Comparison of ENCODE assay signal across 12 cellular contexts in the genomic region with DNA sequence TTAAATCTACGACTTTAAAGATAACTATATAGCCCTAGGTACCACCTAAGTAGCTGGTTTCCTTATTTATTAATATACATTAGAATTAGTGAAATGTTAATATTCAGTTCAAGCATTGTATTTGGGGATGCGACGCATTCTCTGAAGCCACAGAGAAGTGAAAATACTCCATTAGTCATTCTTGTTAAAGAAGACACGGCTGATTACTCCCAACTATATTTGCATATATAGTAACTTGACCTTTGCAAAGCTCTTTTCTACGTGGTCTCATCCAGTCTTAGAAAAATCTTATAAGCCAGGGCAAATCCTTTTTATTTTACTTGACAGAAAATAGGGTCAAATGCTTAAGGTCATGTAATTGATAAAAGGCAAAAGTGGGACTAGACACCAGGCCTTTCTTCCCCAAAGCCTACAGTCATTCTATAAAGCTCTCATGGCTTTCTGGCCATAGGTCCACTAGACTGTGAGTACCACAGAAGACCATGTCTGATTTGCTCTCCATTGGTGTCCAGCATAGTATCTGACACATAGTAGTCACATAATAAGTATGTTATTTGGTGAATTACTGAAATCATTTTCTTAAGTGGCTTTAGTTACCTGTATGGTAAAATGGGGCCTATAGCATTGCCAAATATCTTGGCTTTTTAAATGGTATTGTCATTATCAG. TPM values are rescaled to one million over a fixed set of nuclear protein-coding genes. Genes with fewer than 3 reads are reported as not detected.
DNase-seq lines count a peak whose midpoint lies in the region; ATAC-seq and TF ChIP-seq lines count a peak whose summit lies in the region.
"Had no signal": no experiment of that assay in that cellular context is flagged by ENCODE, and none has a peak within 500 bp of the region (broad histone marks: within the 10 kb centered on the region; RNA-seq: fewer than 3 reads in every experiment).

No MANE protein-coding gene starts in this region.

- 0 out of 2 replicates have a peak overlapping the region, but pooled peaks have one; percentile 3 for H3K27ac ChIP-seq in SU-DHL-6 (ENCODE audit: low read depth, low read length)
- H3K27ac ChIP-seq in naive thymus-derived CD4-positive, alpha-beta T cell (ENCODE audit: low read depth, low read length) = no peak overlapping the region

- H3K79me2 ChIP-seq in SU-DHL-6 (ENCODE audit: insufficient read depth, low read length) = peaks cover 8% of the 10 kb centered on the region; the same call in 1 of the 2 replicates

- no peaks in the 10 kb centered on the region for H3K9me3 ChIP-seq in SU-DHL-6 (ENCODE audit: insufficient read depth, low read length)
- H3K9me3 ChIP-seq in naive thymus-derived CD4-positive, alpha-beta T cell (ENCODE audit: control insufficient read depth in 2 of 3, low read length in 3 of 3) = no peaks in the 10 kb centered on the region

- ATAC-seq in GM18517 (IDR thresholded peaks at IDR 0.05; ENCODE audit: unreplicated experiment) (peak; percentile 90), GM21381 (IDR thresholded peaks at IDR 0.05; ENCODE audit: unreplicated experiment) (peak; percentile 91), HG03060 (IDR thresholded peaks at IDR 0.05; ENCODE audit: low read depth, unreplicated experiment) (peak; percentile 50), left colon (no peak)
- ATAC-seq in naive thymus-derived CD4-positive, alpha-beta T cell = no peak
- ATAC-seq: HCT116, PC-3 had no signal

- no peaks in the 10 kb centered on the region for H3K36me3 ChIP-seq in SU-DHL-6 (ENCODE audit: low read length)
- peaks cover 0 to 4% (median 0%) of the 10 kb centered on the region in 3 experiments for H3K36me3 ChIP-seq in naive thymus-derived CD4-positive, alpha-beta T cell (ENCODE audit: control insufficient read depth in 2 of 3, insufficient read depth in 3 of 3, low read length in 3 of 3)

- H4K20me1 ChIP-seq in SU-DHL-6 (ENCODE audit: low read depth, low read length) = no peaks in the 10 kb centered on the region

- no peak for TF ChIP-seq CTCF in SU-DHL-6 (IDR thresholded peaks at IDR 0.05; ENCODE audit: insufficient read depth, low read length, poor library complexity, severe bottlenecking)

- H3K27me3 Mint-ChIP-seq in naive thymus-derived CD4-positive, alpha-beta T cell = no peaks in the 10 kb centered on the region

- peaks cover 0 to 6% (median 2%) of the 10 kb centered on the region in 5 donors for H3K36me3 Mint-ChIP-seq in naive thymus-derived CD4-positive, alpha-beta T cell

- CTCF ChIA-PET in naive thymus-derived CD4-positive, alpha-beta T cell (lab: Charles Lee) = no interaction called here

- DNase-seq in COLO829 (ENCODE audit: low spot score) = no peak
- DNase-seq in left colon = no peak
- no peak for DNase-seq in GOT3 (lab: John Stamatoyannopoulos, UW)
- DNase-seq in naive thymus-derived CD4-positive, alpha-beta T cell = no peak
- DNase-seq: NCI-H1092; PC-3; stimulated activated CD4-positive, alpha-beta T cell treated with anti-CD3 and anti-CD28 coated beads, Interleukin-12 subunit alpha, Interleukin-12 subunit beta, amount 100 ng/mL, for 4 hours had no signal

- no peaks in the 10 kb centered on the region for H3K27me3 ChIP-seq in SU-DHL-6 (ENCODE audit: low read length)
- no peaks in the 10 kb centered on the region for H3K27me3 ChIP-seq in naive thymus-derived CD4-positive, alpha-beta T cell (ENCODE audit: control insufficient read depth in 2 of 2, insufficient read depth in 2 of 2, low read length in 2 of 2)

- H3K4me2 ChIP-seq in SU-DHL-6 (ENCODE audit: low read depth, low read length, poor library complexity, severe bottlenecking) = peak overlapping the region; percentile 44

- no peaks in the 10 kb centered on the region for H3K9me2 ChIP-seq in SU-DHL-6 (replicated peaks; ENCODE audit: insufficient read depth, low read length)

- POLR2A ChIA-PET in naive thymus-derived CD4-positive, alpha-beta T cell (lab: Charles Lee) = no interaction called here

- no peak overlapping the region for H3K9ac ChIP-seq in SU-DHL-6 (ENCODE audit: low read length)

- H3K9me3 Mint-ChIP-seq in naive thymus-derived CD4-positive, alpha-beta T cell = no peaks in the 10 kb centered on the region

- H3K27ac Mint-ChIP-seq in naive thymus-derived CD4-positive, alpha-beta T cell = no peak overlapping the region

- H3F3A ChIP-seq in SU-DHL-6 (ENCODE audit: insufficient read depth) = no peaks in the 10 kb centered on the region

- H3K4me1 Mint-ChIP-seq in naive thymus-derived CD4-positive, alpha-beta T cell = peaks cover 0 to 15% (median 5%) of the 10 kb centered on the region in 7 donors

- intact Hi-C loops in left colon (cut with DNase I, micrococcal nuclease) = no loop called here
- intact Hi-C loops in naive thymus-derived CD4-positive, alpha-beta T cell (cut with micrococcal nuclease) = no loop called here

- H3K4me1 ChIP-seq in naive thymus-derived CD4-positive, alpha-beta T cell (ENCODE audit: control insufficient read depth in 2 of 2, insufficient read depth in 2 of 2, low read length in 2 of 2) = no peaks in the 10 kb centered on the region

- no peak overlapping the region for H3K4me3 ChIP-seq in SU-DHL-6 (ENCODE audit: insufficient read depth, low read length, poor library complexity, severe bottlenecking)
- H3K4me3 ChIP-seq in naive thymus-derived CD4-positive, alpha-beta T cell (ENCODE audit: low read length) = no peak overlapping the region

- no peak overlapping the region for H3K4me3 Mint-ChIP-seq in naive thymus-derived CD4-positive, alpha-beta T cell

- no peak overlapping the region for H2AFZ ChIP-seq in SU-DHL-6 (ENCODE audit: low read depth, low read length, severe bottlenecking)

RNA-seq across cellular contexts. Expression of gene ZHX3, which starts 11.3 kb away (rescaled TPM):
- total RNA-seq in left colon = 10 to 100 TPM; 31.7 to 35.3 TPM
- total RNA-seq in naive thymus-derived CD4-positive, alpha-beta T cell = 10 to 100 TPM in 2 of 5 experiments, 1 to 10 TPM in 3; 7.9 to 12.8 (median 9.8) TPM
- 1 to 10 TPM; 6.6 to 6.9 TPM for polyA plus RNA-seq in naive thymus-derived CD4-positive, alpha-beta T cell

RNA-seq across cellular contexts. Expression of gene LPIN3, which starts 34.4 kb away (rescaled TPM):
- total RNA-seq in left colon = 10 to 100 TPM; 45.5 to 57.0 TPM
- 1 to 10 TPM in 2 of 5 experiments, under 1 TPM in 3; 0.37 to 3.0 (median 0.84) TPM for total RNA-seq in naive thymus-derived CD4-positive, alpha-beta T cell
- polyA plus RNA-seq in naive thymus-derived CD4-positive, alpha-beta T cell = under 1 TPM in 1 of 2 donors, not detected in 1; 0.10 TPM

Comparison
In these comparisons a context has a peak if more than half of its experiments do, and no peak if none do; other contexts are left out.
1. ATAC-seq: peak in GM18517 (single experiment), GM21381 (single experiment) and HG03060 (single experiment); none in left colon (single experiment) and naive thymus-derived CD4-positive, alpha-beta T cell (single experiment).
2. RNA of gene LPIN3, which starts 34.4 kb away (total RNA-seq): 45.5 to 57.0 TPM in left colon; 0.37 to 3.0 TPM in naive thymus-derived CD4-positive, alpha-beta T cell; every median in the first group is over 10 times any median in the second.